ENCODE assay signal across 33 cellular contexts in genomic region chr17:57721967-57722703, GRCh38. TPM values are rescaled to one million over a fixed set of nuclear protein-coding genes. Genes with fewer than 3 reads are reported as not detected.
"Had no signal": no experiment of that assay in that cellular context is flagged by ENCODE, and none has a peak within 500 bp of the region (broad histone marks: within the 10 kb centered on the region; RNA-seq: fewer than 3 reads in every experiment).

No MANE protein-coding gene starts in this region.

- H3K4me3 ChIP-seq: esophagus squamous epithelium, heart right ventricle, lung, ovary, right lobe of liver, skin epidermis, testis, transverse colon, uterus had no signal

- H3K9me3 Mint-ChIP-seq: activated CD4-positive, alpha-beta memory T cell treated with anti-CD3 and anti-CD28 coated beads for 36 hours; activated CD4-positive, alpha-beta T cell treated with anti-CD3 and anti-CD28 coated beads, Interleukin-2, amount 10 ng/mL, durations not matched to agents 24 days and 14 days; activated naive CD4-positive, alpha-beta T cell treated with anti-CD3 and anti-CD28 coated beads, Interleukin-2, amount 50 U/mL, for 72 hours; activated T-cell treated with anti-CD3 and anti-CD28 coated beads, Interleukin-2, amount 50 U/mL, for 4 hours; activated T-helper 2 cell treated with anti-CD3 and anti-CD28 coated beads, Interferon-gamma antibody, Interleukin-2, Interleukin-4, amounts not matched to agents 10 μg/mL and 5 μg/mL and 100 μg/mL, durations not matched to agents 14 hours and 24 hours and 36 hours; central memory CD8-positive, alpha-beta T cell; natural killer cell treated with Interleukin-12 subunit alpha and Interleukin-12 subunit beta and Interleukin-15 and Interleukin-18, amount 100 ng/mL, for 72 hours had no signal

- H3K4me1 Mint-ChIP-seq: activated CD4-positive, alpha-beta T cell treated with anti-CD3 and anti-CD28 coated beads, Interleukin-2, amount 10 ng/mL, durations not matched to agents 24 days and 14 days; central memory CD8-positive, alpha-beta T cell; T-helper 17 cell had no signal

- H3K9me3 ChIP-seq: esophagus squamous epithelium, heart right ventricle, ovary, right lobe of liver, testis, transverse colon, uterus had no signal

- H3K4me1 ChIP-seq: esophagus squamous epithelium, right lobe of liver, transverse colon, uterus had no signal

- ATAC-seq: activated naive CD4-positive, alpha-beta T cell treated with anti-CD3 and anti-CD28 coated beads, Interleukin-2, amount 50 U/mL, for 72 hours; activated T-cell treated with anti-CD3 and anti-CD28 coated beads, Interleukin-2, amount 50 U/mL, for 4 hours; heart right ventricle; natural killer cell treated with Interleukin-12 subunit alpha and Interleukin-12 subunit beta and Interleukin-15 and Interleukin-18, amount 100 ng/mL, for 72 hours; right lobe of liver; stimulated activated naive CD8-positive, alpha-beta T cell treated with anti-CD3 and anti-CD28 coated beads, Interleukin-15, Interleukin-2, amounts not matched to agents 100 U/mL and 50 U/mL, for 24 hours; T-helper 17 cell had no signal

- H3K27me3 Mint-ChIP-seq: activated CD4-positive, alpha-beta memory T cell treated with anti-CD3 and anti-CD28 coated beads for 36 hours had no signal

- H3K27me3 ChIP-seq: heart right ventricle, ovary, right lobe of liver, testis, uterus had no signal

- H3K4me3 Mint-ChIP-seq: activated CD4-positive, alpha-beta memory T cell treated with anti-CD3 and anti-CD28 coated beads for 36 hours; activated CD4-positive, alpha-beta T cell treated with anti-CD3 and anti-CD28 coated beads, Interleukin-2, amount 10 ng/mL, durations not matched to agents 24 days and 14 days; activated T-cell treated with anti-CD3 and anti-CD28 coated beads, Interleukin-2, amount 50 U/mL, for 4 hours; central memory CD8-positive, alpha-beta T cell; natural killer cell treated with Interleukin-12 subunit alpha and Interleukin-12 subunit beta and Interleukin-15 and Interleukin-18, amount 100 ng/mL, for 72 hours; T-helper 17 cell had no signal

- H3K36me3 ChIP-seq: esophagus squamous epithelium, heart right ventricle, ovary, right lobe of liver, transverse colon, uterus had no signal

- H3K36me3 Mint-ChIP-seq: activated CD4-positive, alpha-beta memory T cell treated with anti-CD3 and anti-CD28 coated beads for 36 hours; activated naive CD4-positive, alpha-beta T cell treated with anti-CD3 and anti-CD28 coated beads, Interleukin-2, amount 50 U/mL, for 72 hours; natural killer cell treated with Interleukin-12 subunit alpha and Interleukin-12 subunit beta and Interleukin-15 and Interleukin-18, amount 100 ng/mL, for 72 hours had no signal

- DNase-seq: activated CD4-positive, alpha-beta memory T cell treated with anti-CD3 and anti-CD28 coated beads for 36 hours; activated CD4-positive, alpha-beta T cell treated with anti-CD3 and anti-CD28 coated beads, Interleukin-2, amount 10 ng/mL, durations not matched to agents 24 days and 14 days; activated CD4-positive, CD25-positive, alpha-beta regulatory T cell treated with anti-CD3 and anti-CD28 coated beads, Interleukin-2, amount 50 U/mL, for 72 hours; activated T-cell treated with anti-CD3 and anti-CD28 coated beads, Interleukin-2, amount 50 U/mL, for 4 hours; dermis blood vessel endothelial cell; effector CD4-positive, alpha-beta T cell; esophagus squamous epithelium; foreskin melanocyte; heart right ventricle; mesendoderm; ovary; right lobe of liver; stimulated activated CD4-positive, alpha-beta T cell treated with anti-CD3 and anti-CD28 coated beads, Interleukin-12 subunit alpha, Interleukin-12 subunit beta, amount 100 ng/mL, for 4 hours; stimulated activated CD4-positive, alpha-beta T cell treated with anti-CD3 and anti-CD28 coated beads, Interleukin-4, amount 100 ng/mL, for 1 hour; stimulated activated naive CD8-positive, alpha-beta T cell treated with anti-CD3 and anti-CD28 coated beads, Interleukin-15, Interleukin-2, amounts not matched to agents 100 U/mL and 50 U/mL, for 24 hours; T-helper 17 cell; T1000; testis; transverse colon; uterus had no signal

- H3K27ac Mint-ChIP-seq: activated CD4-positive, alpha-beta memory T cell treated with anti-CD3 and anti-CD28 coated beads for 36 hours; activated CD4-positive, alpha-beta T cell treated with anti-CD3 and anti-CD28 coated beads, Interleukin-2, amount 10 ng/mL, durations not matched to agents 24 days and 14 days; activated T-helper 2 cell treated with anti-CD3 and anti-CD28 coated beads, Interferon-gamma antibody, Interleukin-2, Interleukin-4, amounts not matched to agents 10 μg/mL and 5 μg/mL and 100 μg/mL, durations not matched to agents 14 hours and 24 hours and 36 hours; progenitor cell of endocrine pancreas; T-helper 17 cell had no signal

- H3K27ac ChIP-seq: epithelial cell of prostate, esophagus squamous epithelium, heart right ventricle, ovary, right lobe of liver, skin epidermis, testis, transverse colon, uterus had no signal

RNA-seq across cellular contexts. Expression of gene CCDC182, which starts 23.0 kb away (rescaled TPM):
- total RNA-seq: activated CD4-positive, alpha-beta memory T cell treated with anti-CD3 and anti-CD28 coated beads for 36 hours; activated CD4-positive, alpha-beta T cell treated with anti-CD3 and anti-CD28 coated beads, Interleukin-2, amount 10 ng/mL, durations not matched to agents 24 days and 14 days; activated naive CD4-positive, alpha-beta T cell treated with anti-CD3 and anti-CD28 coated beads, Interleukin-2, amount 50 U/mL, for 72 hours; activated T-cell treated with anti-CD3 and anti-CD28 coated beads, Interleukin-2, amount 50 U/mL, for 4 hours; activated T-helper 2 cell treated with anti-CD3 and anti-CD28 coated beads, Interferon-gamma antibody, Interleukin-2, Interleukin-4, amounts not matched to agents 10 μg/mL and 5 μg/mL and 100 μg/mL, durations not matched to agents 14 hours and 24 hours and 36 hours; bronchial epithelial cell; dermis blood vessel endothelial cell; esophagus squamous epithelium; glomerular endothelial cell; heart right ventricle; kidney epithelial cell; lung; mononuclear cell; natural killer cell treated with Interleukin-12 subunit alpha and Interleukin-12 subunit beta and Interleukin-15 and Interleukin-18, amount 100 ng/mL, for 72 hours; ovary; progenitor cell of endocrine pancreas; renal cortical epithelial cell; right lobe of liver; T-helper 17 cell; transverse colon; uterus had no signal
- polyA plus RNA-seq: heart right ventricle, lung, ovary had no signal
